Comparison of ENCODE assay signal across 19 cellular contexts in genomic region chr5:134383980-134384697, GRCh38. TPM values are rescaled to one million over a fixed set of nuclear protein-coding genes. Genes with fewer than 3 reads are reported as not detected.
DNase-seq lines count a peak whose midpoint lies in the region; ATAC-seq and TF ChIP-seq lines count a peak whose summit lies in the region.
"Had no signal": no experiment of that assay in that cellular context is flagged by ENCODE, and none has a peak within 500 bp of the region (broad histone marks: within the 10 kb centered on the region; RNA-seq: fewer than 3 reads in every experiment).

No MANE protein-coding gene starts in this region.

- TF ChIP-seq POLR2A in heart left ventricle (IDR thresholded peaks at IDR 0.05) = no peak

- ATAC-seq in heart left ventricle (no peak), HG03571 (IDR thresholded peaks at IDR 0.05; ENCODE audit: unreplicated experiment) (no peak)
- ATAC-seq in stimulated activated naive CD8-positive, alpha-beta T cell treated with anti-CD3 and anti-CD28 coated beads, Interleukin-15, amount 100 ng/mL, for 72 hours = no peak
- ATAC-seq: left lung had no signal

- no peaks in the 10 kb centered on the region for H3K27me3 Mint-ChIP-seq in IgD-negative memory B cell
- H3K27me3 Mint-ChIP-seq in chondrocyte (ENCODE audit: low read depth) = no peaks in the 10 kb centered on the region
- H3K27me3 Mint-ChIP-seq in stimulated activated naive CD8-positive, alpha-beta T cell treated with anti-CD3 and anti-CD28 coated beads, Interleukin-15, amount 100 ng/mL, for 72 hours = no peaks in the 10 kb centered on the region

- TF ChIP-seq CTCF in cardiac muscle cell (IDR thresholded peaks at IDR 0.05; ENCODE audit: low read depth, low read length) (no peak), heart left ventricle (IDR thresholded peaks at IDR 0.05) (no peak), chondrocyte (IDR thresholded peaks at IDR 0.05) (no peak)

- H3K36me3 ChIP-seq in cardiac muscle cell = peaks cover 56% of the 10 kb centered on the region
- peaks cover 0 to 100% (median 99%) of the 10 kb centered on the region in 9 donors for H3K36me3 ChIP-seq in heart left ventricle

- H3K27ac Mint-ChIP-seq in IgD-negative memory B cell (peak overlapping the region in 2 of 3 donors; percentile 56 to 70), chondrocyte (ENCODE audit: unreplicated experiment) (peak overlapping the region; percentile 36)
- peak overlapping the region; percentile 38 to 72 for H3K27ac Mint-ChIP-seq in stimulated activated naive CD8-positive, alpha-beta T cell treated with anti-CD3 and anti-CD28 coated beads, Interleukin-15, amount 100 ng/mL, for 72 hours

- H3K27ac ChIP-seq in cardiac muscle cell (peak overlapping the region; percentile 5), heart left ventricle (no peak overlapping the region)
- H3K27ac ChIP-seq: left lung, sigmoid colon had no signal

- H3K9me3 ChIP-seq in cardiac muscle cell (ENCODE audit: low read depth) (no peaks in the 10 kb centered on the region), heart left ventricle (no peaks in the 10 kb centered on the region)
- H3K9me3 ChIP-seq: left lung, sigmoid colon had no signal

- no peak overlapping the region for H3K4me3 Mint-ChIP-seq in IgD-negative memory B cell
- H3K4me3 Mint-ChIP-seq in chondrocyte (ENCODE audit: unreplicated experiment) = no peak overlapping the region
- peak overlapping the region; percentile 45 to 63 for H3K4me3 Mint-ChIP-seq in stimulated activated naive CD8-positive, alpha-beta T cell treated with anti-CD3 and anti-CD28 coated beads, Interleukin-15, amount 100 ng/mL, for 72 hours

- H3K9me3 Mint-ChIP-seq in IgD-negative memory B cell = no peaks in the 10 kb centered on the region
- no peaks in the 10 kb centered on the region for H3K9me3 Mint-ChIP-seq in chondrocyte (ENCODE audit: low read depth)
- H3K9me3 Mint-ChIP-seq in stimulated activated naive CD8-positive, alpha-beta T cell treated with anti-CD3 and anti-CD28 coated beads, Interleukin-15, amount 100 ng/mL, for 72 hours = no peaks in the 10 kb centered on the region

- intact Hi-C loops in heart left ventricle (cut with DNase I) = no loop called here

- no peaks in the 10 kb centered on the region for H3K27me3 ChIP-seq in cardiac muscle cell
- no peaks in the 10 kb centered on the region for H3K27me3 ChIP-seq in heart left ventricle
- H3K27me3 ChIP-seq: left lung, sigmoid colon had no signal

- WGBS in heart left ventricle, 4 donors = 55 to 78% (median 67%) methylated on average over 4 of the region's 4 CpGs

- H3K4me1 Mint-ChIP-seq in IgD-negative memory B cell = peaks cover 6 to 12% (median 7%) of the 10 kb centered on the region in 3 donors
- no peaks in the 10 kb centered on the region for H3K4me1 Mint-ChIP-seq in chondrocyte (ENCODE audit: low read depth)
- peaks cover 39% of the 10 kb centered on the region for H3K4me1 Mint-ChIP-seq in stimulated activated naive CD8-positive, alpha-beta T cell treated with anti-CD3 and anti-CD28 coated beads, Interleukin-15, amount 100 ng/mL, for 72 hours

- DNase-seq in cardiac muscle cell (ENCODE audit: low read depth in 1 of 2, low spot score in 1 of 2) = no peak
- no peak for DNase-seq in heart left ventricle
- no peak for DNase-seq in chondrocyte (ENCODE audit: low spot score)
- no peak for DNase-seq in stimulated activated naive CD8-positive, alpha-beta T cell treated with anti-CD3 and anti-CD28 coated beads, Interleukin-15, amount 100 ng/mL, for 72 hours
- no peak for DNase-seq in NCI-H446 treated with DMSO at 0.1 percent for 48 hours (lab: John Stamatoyannopoulos, UW)
- DNase-seq in MV-4-11 (lab: John Stamatoyannopoulos, UW) = no peak
- DNase-seq: cerebellar nuclear complex; effector memory CD4-positive, alpha-beta T cell; KG1; left lung; NCI-H1092 treated with DMSO at 0.1 percent for 48 hours; NCI-H526 treated with DMSO at 0.1 percent for 48 hours; occipital lobe; OCI-M1; SIG-M5; sigmoid colon; substantia nigra had no signal

- H3K36me3 Mint-ChIP-seq in IgD-negative memory B cell = peaks cover 9% of the 10 kb centered on the region
- peaks cover 18% of the 10 kb centered on the region for H3K36me3 Mint-ChIP-seq in chondrocyte (ENCODE audit: low read depth)

- H3K4me1 ChIP-seq in cardiac muscle cell (ENCODE audit: low read depth) (no peaks in the 10 kb centered on the region), heart left ventricle (no peaks in the 10 kb centered on the region)
- H3K4me1 ChIP-seq: left lung, sigmoid colon had no signal

- no peak overlapping the region for H3K4me3 ChIP-seq in cardiac muscle cell
- H3K4me3 ChIP-seq in heart left ventricle = no peak overlapping the region
- H3K4me3 ChIP-seq: left lung, sigmoid colon had no signal

RNA-seq across cellular contexts. Expression of gene UBE2B, which starts 12.8 kb away (rescaled TPM):
- total RNA-seq in cardiac muscle cell (17.8 and 23.6 TPM in 2 replicates), heart left ventricle (100 to 1,000 TPM in 8 of 9 donors, 10 to 100 TPM in 1; 62.8 to 230 (median 188) TPM), chondrocyte (87.0 to 102 TPM (median 93.8 TPM) in 3 replicates)
- polyA plus RNA-seq in cardiac muscle cell (159 and 164 TPM in 2 replicates), heart left ventricle (100 to 1,000 TPM; 119 to 195 TPM), IgD-negative memory B cell (65.2 TPM)

RNA-seq across cellular contexts. Expression of gene CDKL3, which starts 17.2 kb away (rescaled TPM):
- total RNA-seq in cardiac muscle cell = 2.7 and 6.6 TPM in 2 replicates
- 3.7 and 8.8 TPM in 2 replicates for polyA plus RNA-seq in cardiac muscle cell
- total RNA-seq in heart left ventricle = 1 to 10 TPM; 2.6 to 8.0 (median 4.3) TPM
- polyA plus RNA-seq in heart left ventricle = 1 to 10 TPM; 3.3 to 5.1 TPM
- polyA plus RNA-seq in IgD-negative memory B cell = 0.81 TPM
- total RNA-seq in chondrocyte = 1.5 to 4.3 TPM (median 3.7 TPM) in 3 replicates

RNA-seq across cellular contexts. Expression of gene CDKN2AIPNL, which starts 27.5 kb away (rescaled TPM):
- total RNA-seq in cardiac muscle cell (32.0 and 36.9 TPM in 2 replicates), heart left ventricle (10 to 100 TPM; 26.6 to 38.4 (median 32.3) TPM), chondrocyte (14.8 to 18.9 TPM (median 15.2 TPM) in 3 replicates)
- polyA plus RNA-seq in cardiac muscle cell (64.9 and 68.7 TPM in 2 replicates), heart left ventricle (10 to 100 TPM; 45.1 to 87.5 TPM), IgD-negative memory B cell (32.8 TPM)

Comparison
In these comparisons a context has a peak if more than half of its experiments do, and no peak if none do; other contexts are left out.
1. H3K4me3 Mint-ChIP-seq: peak in stimulated activated naive CD8-positive, alpha-beta T cell treated with anti-CD3 and anti-CD28 coated beads, Interleukin-15, amount 100 ng/mL, for 72 hours (2 of 2); none in IgD-negative memory B cell (0 of 4) and chondrocyte (single experiment).
2. Peak in every context shown above with its lines, with median percentiles within 50 percentile points of each other: H3K27ac Mint-ChIP-seq.